ENCODE assay signal across 8 cellular contexts in the genomic region with DNA sequence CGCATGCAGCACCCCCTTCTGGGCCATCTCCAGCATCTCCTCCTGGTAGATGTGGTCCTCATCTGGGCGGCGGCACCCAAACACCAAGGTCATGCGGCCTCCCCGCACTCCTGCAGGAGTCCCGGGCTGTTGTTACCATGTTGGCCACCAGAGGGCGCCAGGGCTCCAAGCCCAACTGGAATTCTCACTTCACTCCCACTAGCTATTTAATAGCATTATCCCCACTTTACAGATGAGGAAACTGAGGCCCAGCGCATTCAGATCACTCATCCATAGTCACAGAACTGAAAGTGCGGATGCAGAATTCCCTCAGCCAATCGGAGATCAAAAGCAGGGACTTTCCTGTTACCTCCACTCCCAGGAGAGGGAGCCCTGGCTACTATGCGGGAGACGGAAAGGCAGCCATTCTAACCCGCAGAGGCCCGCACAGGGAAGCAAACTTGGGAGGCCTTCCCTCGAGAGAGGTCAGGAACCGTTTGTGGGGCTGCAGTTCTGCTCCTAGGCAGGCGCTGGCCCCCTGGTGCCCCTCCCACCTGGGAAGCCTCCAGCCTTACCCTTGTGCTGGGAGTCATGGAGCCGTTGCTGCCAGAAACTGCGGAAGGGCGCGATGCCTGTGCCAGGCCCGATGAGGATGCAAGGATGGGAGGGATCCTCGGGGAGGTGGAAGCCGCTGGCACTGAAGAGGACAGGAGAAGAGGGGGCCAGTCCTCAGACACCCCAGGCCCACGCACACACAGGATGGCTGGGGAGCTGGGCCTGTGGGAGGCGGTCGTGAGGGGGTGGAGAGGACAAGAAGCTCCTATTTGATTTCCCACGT. TPM values are rescaled to one million over a fixed set of nuclear protein-coding genes. Genes with fewer than 3 reads are reported as not detected.
DNase-seq lines count a peak whose midpoint lies in the region; ATAC-seq and FAIRE-seq lines count a peak whose summit lies in the region.

No MANE protein-coding gene starts in this region.

- peaks cover 17% of the 10 kb centered on the region for H3K27me3 ChIP-seq in adipocyte (replicated peaks; ENCODE audit: control insufficient read depth, insufficient read depth, low read length)
- peaks cover 0 to 1% of the 10 kb centered on the region in 2 donors for H3K27me3 ChIP-seq in small intestine (ENCODE audit: control insufficient read depth in 2 of 2, insufficient read depth in 2 of 2, low read length in 2 of 2)

- WGBS in small intestine, 3 donors: 58 to 62% (median 58%) methylated on average over 27 to 28 of the region's 28 CpGs

- H3K27ac ChIP-seq in small intestine (ENCODE audit: low read depth in 1 of 2, low read length in 1 of 2): no peak overlapping the region

- H3K9ac ChIP-seq in adipocyte (ENCODE audit: low read length): no peak overlapping the region

- ATAC-seq in GM21528 (IDR thresholded peaks at IDR 0.05; ENCODE audit: low FRiP score, unreplicated experiment): no peak

- H3K36me3 ChIP-seq in adipocyte (ENCODE audit: control insufficient read depth, insufficient read depth, low read length, severe bottlenecking) (no peaks in the 10 kb centered on the region), small intestine (ENCODE audit: control insufficient read depth in 2 of 2, insufficient read depth in 2 of 2, low read length in 2 of 2) (peaks cover 0 to 2% of the 10 kb centered on the region in 2 donors)

- no peaks in the 10 kb centered on the region for H3K9me3 ChIP-seq in adipocyte (ENCODE audit: control insufficient read depth, low read length)
- H3K9me3 ChIP-seq in small intestine (ENCODE audit: control insufficient read depth, low read depth): no peaks in the 10 kb centered on the region

- no peak for FAIRE-seq in small intestine (lab: Jason Lieb, UNC)

- H3K4me3 ChIP-seq in adipocyte (ENCODE audit: low read length): no peak overlapping the region
- no peak overlapping the region for H3K4me3 ChIP-seq in small intestine (ENCODE audit: low read depth in 1 of 2, low read length in 2 of 2)

- peak; percentile 6 for DNase-seq in DMS153 (lab: John Stamatoyannopoulos, UW)
- peak; percentile 53 for DNase-seq in HT1080 (ENCODE audit: low read depth)
- DNase-seq in T follicular helper cell (ENCODE audit: low read depth): peak; percentile 54
- peak; percentile 64 for DNase-seq in adipocyte (ENCODE audit: low read depth)
- DNase-seq in hepatic stellate cell (ENCODE audit: low spot score): peak; percentile 52
- DNase-seq in small intestine: peak; percentile 53
- DNase-seq in NCI-H2107 (lab: John Stamatoyannopoulos, UW): no peak

- H3K4me1 ChIP-seq in adipocyte (ENCODE audit: control insufficient read depth, insufficient read depth, low read length) (no peaks in the 10 kb centered on the region), small intestine (ENCODE audit: control insufficient read depth in 2 of 2, insufficient read depth in 1 of 2, low read depth in 1 of 2, low read length in 1 of 2) (no peaks in the 10 kb centered on the region)

RNA-seq across cellular contexts. Expression of gene NOS2, which starts 40.1 kb away (rescaled TPM):
- total RNA-seq in HT1080 (2014; rRNA removed; shearing (Covaris generic)): 0.06 TPM in 1 of 2 replicates, not detected in the other
- polyA plus RNA-seq in HT1080 (2015; cell fraction: cytosol; rRNA removed): not detected in 2 replicates
- not detected in 2 replicates for polyA plus RNA-seq in HT1080 (2015; cell fraction: nucleus; rRNA removed)
- 10 to 100 TPM in 1 of 3 donors, 1 to 10 TPM in 1, under 1 TPM in 1; 0.22 to 29.9 (median 1.1) TPM for polyA plus RNA-seq in small intestine
